ENCODE assay signal across 14 cellular contexts in genomic region chr13:19794552-19795143, GRCh38. TPM values are rescaled to one million over a fixed set of nuclear protein-coding genes. Genes with fewer than 3 reads are reported as not detected.
DNase-seq lines count a peak whose midpoint lies in the region; ATAC-seq and TF ChIP-seq lines count a peak whose summit lies in the region.
"Had no signal": no experiment of that assay in that cellular context is flagged by ENCODE, and none has a peak within 500 bp of the region (broad histone marks: within the 10 kb centered on the region; RNA-seq: fewer than 3 reads in every experiment).

No MANE protein-coding gene starts in this region.

- peak overlapping the region; percentile 57 for H3K27ac ChIP-seq in GM23338 (ENCODE audit: low read depth)
- H3K27ac ChIP-seq in foreskin keratinocyte, result peak overlapping the region; percentile 59
- no peak overlapping the region for H3K27ac ChIP-seq in prostate gland
- H3K27ac ChIP-seq: right atrium auricular region had no signal

- TF ChIP-seq CTCF in GM23338 (conservative IDR thresholded peaks at IDR 0.05; ENCODE audit: low read depth in 2 of 2), result no peak
- no peak for TF ChIP-seq CTCF in foreskin keratinocyte (conservative IDR thresholded peaks at IDR 0.05)
- no peak for TF ChIP-seq CTCF in prostate gland (IDR thresholded peaks at IDR 0.05)

- H3K4me2 ChIP-seq in GM23338, result 0 out of 2 replicates have a peak overlapping the region, but pooled peaks have one; percentile 5

- H3K9me2 ChIP-seq in GM23338 (ENCODE audit: insufficient read depth), result no peaks in the 10 kb centered on the region

- DNase-seq in GM23338 (ENCODE audit: low spot score), result peak; percentile 91
- peak; percentile 71 for DNase-seq in NCI-H1048 (lab: John Stamatoyannopoulos, UW)
- DNase-seq in foreskin keratinocyte, result peak; percentile 74 to 86
- DNase-seq in prostate gland (ENCODE audit: low spot score), result peak; percentile 12
- DNase-seq in anterior cingulate cortex (lab: John Stamatoyannopoulos, UW), result no peak
- no peak for DNase-seq in stimulated activated CD4-positive, alpha-beta T cell treated with anti-CD3 and anti-CD28 coated beads, Interleukin-4, amount 100 ng/mL, for 24 hours
- DNase-seq: activated CD8-positive, alpha-beta T cell treated with anti-CD3 and anti-CD28 coated beads, Interleukin-2, amount 10 ng/mL, durations not matched to agents 7 days and 5 days; activated naive CD4-positive, alpha-beta T cell treated with Interleukin-2 at 50 U/mL for 16 hours; CD4-positive, alpha-beta T cell; immature natural killer cell had no signal

- peaks cover 7% of the 10 kb centered on the region; the same call in 2 of the 3 replicates for H3K4me1 Mint-ChIP-seq in GM23338
- H3K4me1 Mint-ChIP-seq: central memory CD8-positive, alpha-beta T cell; immature natural killer cell had no signal

- H3K4me3 ChIP-seq in GM23338 (no peak overlapping the region), prostate gland (no peak overlapping the region)
- H3K4me3 ChIP-seq: right atrium auricular region had no signal

- H3K36me3 Mint-ChIP-seq in GM23338 (ENCODE audit: low read depth), result no peaks in the 10 kb centered on the region

- 0 out of 2 replicates have a peak, but pooled peaks cover 7% of the 10 kb centered on the region for H3K4me1 ChIP-seq in GM23338 (ENCODE audit: insufficient read depth)
- peaks cover 12% of the 10 kb centered on the region for H3K4me1 ChIP-seq in foreskin keratinocyte
- no peaks in the 10 kb centered on the region for H3K4me1 ChIP-seq in prostate gland (replicated peaks)
- H3K4me1 ChIP-seq: right atrium auricular region had no signal

- H3K27me3 Mint-ChIP-seq in GM23338 (ENCODE audit: insufficient read depth, low read depth, poor library complexity), result peaks cover 6% of the 10 kb centered on the region
- H3K27me3 Mint-ChIP-seq: CD4-positive, alpha-beta T cell; central memory CD8-positive, alpha-beta T cell had no signal

- ATAC-seq in GM23338 (peak; percentile 74), foreskin keratinocyte (peak; percentile 83), HG02870 (IDR thresholded peaks at IDR 0.05; ENCODE audit: unreplicated experiment) (no peak)
- ATAC-seq: activated CD8-positive, alpha-beta T cell treated with anti-CD3 and anti-CD28 coated beads, Interleukin-2, amount 10 ng/mL, durations not matched to agents 7 days and 5 days had no signal

- peak overlapping the region; percentile 25 for H3K4me3 Mint-ChIP-seq in GM23338
- H3K4me3 Mint-ChIP-seq: activated CD8-positive, alpha-beta T cell treated with anti-CD3 and anti-CD28 coated beads, Interleukin-2, amount 10 ng/mL, durations not matched to agents 7 days and 5 days; CD4-positive, alpha-beta T cell; central memory CD8-positive, alpha-beta T cell; immature natural killer cell; T-helper 2 cell treated with Interferon-gamma antibody and Interleukin-4, amounts not matched to agents 5 μg/mL and 100 μg/mL, for 36 hours had no signal

- H3K27me3 ChIP-seq in GM23338 (ENCODE audit: insufficient read depth), result no peaks in the 10 kb centered on the region
- H3K27me3 ChIP-seq in foreskin keratinocyte, result no peaks in the 10 kb centered on the region
- H3K27me3 ChIP-seq in prostate gland (replicated peaks; ENCODE audit: insufficient read depth), result no peaks in the 10 kb centered on the region
- H3K27me3 ChIP-seq: right atrium auricular region had no signal

- no peak overlapping the region for H2AFZ ChIP-seq in GM23338

- no peaks in the 10 kb centered on the region for H3K79me2 ChIP-seq in GM23338 (replicated peaks; ENCODE audit: insufficient read depth)

- WGBS in prostate gland, result 55% methylated on average over 4 of the region's 4 CpGs

- no peaks in the 10 kb centered on the region; the same call in 1 of the 3 replicates for H3K9me3 Mint-ChIP-seq in GM23338
- H3K9me3 Mint-ChIP-seq: CD4-positive, alpha-beta T cell; central memory CD8-positive, alpha-beta T cell; immature natural killer cell; T-helper 2 cell treated with Interferon-gamma antibody and Interleukin-4, amounts not matched to agents 5 μg/mL and 100 μg/mL, for 36 hours had no signal

- H3K9me3 ChIP-seq in prostate gland, result no peaks in the 10 kb centered on the region
- H3K9me3 ChIP-seq: right atrium auricular region had no signal

- no peak for TF ChIP-seq POLR2A in prostate gland (IDR thresholded peaks at IDR 0.05)

- peak overlapping the region; percentile 86 for H3K27ac Mint-ChIP-seq in GM23338
- H3K27ac Mint-ChIP-seq: activated CD8-positive, alpha-beta T cell treated with anti-CD3 and anti-CD28 coated beads, Interleukin-2, amount 10 ng/mL, durations not matched to agents 7 days and 5 days; CD4-positive, alpha-beta T cell; immature natural killer cell; T-helper 2 cell treated with Interferon-gamma antibody and Interleukin-4, amounts not matched to agents 5 μg/mL and 100 μg/mL, for 36 hours had no signal

- no peaks in the 10 kb centered on the region for H3F3A ChIP-seq in GM23338 (replicated peaks; ENCODE audit: low read depth)

- H4K20me1 ChIP-seq in GM23338 (replicated peaks; ENCODE audit: insufficient read depth), result no peaks in the 10 kb centered on the region

- H3K36me3 ChIP-seq in GM23338 (ENCODE audit: insufficient read depth) (no peaks in the 10 kb centered on the region), prostate gland (no peaks in the 10 kb centered on the region)
- H3K36me3 ChIP-seq: right atrium auricular region had no signal

- intact Hi-C loops in prostate gland (cut with DNase I), result no loop called here

TF ChIP-seq in GM23338, 12 proteins besides CTCF, POLR2A, EP300 and RAD21:
- TF ChIP-seq EZH2 (IDR thresholded peaks at IDR 0.05; ENCODE audit: low read depth, unreplicated experiment) (no peak), CREB1 (CRISPR knock-in tag; IDR thresholded peaks at IDR 0.05; ENCODE audit: low read depth) (peak; percentile 29; the same call in 1 of the 2 replicates)

RNA-seq across cellular contexts. Expression of gene PSPC1, which starts 11.9 kb away (rescaled TPM):
- 71.6 and 80.2 TPM in 2 replicates for total RNA-seq in GM23338 (2014; rRNA removed; shearing (Covaris generic))
- polyA plus RNA-seq in GM23338 (2016; fragmentation: Nextera tagmentation; extraction: Ambion mirVana), result 38.2 and 38.3 TPM in 2 replicates
- total RNA-seq in foreskin keratinocyte, result 35.9 and 40.0 TPM in 2 replicates
- 22.6 and 26.1 TPM in 2 replicates for polyA plus RNA-seq in foreskin keratinocyte
- total RNA-seq in prostate gland, result 10 to 100 TPM; 48.7 to 90.4 TPM

Comparison
In these comparisons a context has a peak if more than half of its experiments do, and no peak if none do; other contexts are left out.
1. DNase-seq: peak in GM23338 (single experiment), NCI-H1048 (single experiment), foreskin keratinocyte (2 of 2) and prostate gland (single experiment); none in anterior cingulate cortex (0 of 58) and stimulated activated CD4-positive, alpha-beta T cell treated with anti-CD3 and anti-CD28 coated beads, Interleukin-4, amount 100 ng/mL, for 24 hours (single experiment).
2. H3K27ac ChIP-seq: peak in GM23338 (single experiment) and foreskin keratinocyte (single experiment); none in prostate gland (0 of 2).